1 cellular context compared by ENCODE assay signal in genomic region chr14:105460116-105460515, GRCh38.
TF ChIP-seq lines count a peak whose summit lies in the region.

No MANE protein-coding gene starts in this region.

TF ChIP-seq in H1, 55 proteins besides CTCF, POLR2A, EP300 and RAD21:
- no peak for TF ChIP-seq RFX5 (IDR thresholded peaks at IDR 0.05; ENCODE audit: borderline replicate concordance, low read depth, low read length)
